Comparison of ENCODE assay signal across 28 cellular contexts in genomic region chr6:132684998-132685397, GRCh38. TPM values are rescaled to one million over a fixed set of nuclear protein-coding genes. Genes with fewer than 3 reads are reported as not detected.
DNase-seq lines count a peak whose midpoint lies in the region; ATAC-seq, FAIRE-seq and TF ChIP-seq lines count a peak whose summit lies in the region.
"Had no signal": no experiment of that assay in that cellular context is flagged by ENCODE, and none has a peak within 500 bp of the region (broad histone marks: within the 10 kb centered on the region; RNA-seq: fewer than 3 reads in every experiment).

No MANE protein-coding gene starts in this region.

- H3K4me3 Mint-ChIP-seq in astrocyte (ENCODE audit: unreplicated experiment) = no peak overlapping the region
- H3K4me3 Mint-ChIP-seq: CD14-positive monocyte had no signal

- H3K9me3 ChIP-seq in astrocyte (ENCODE audit: insufficient read depth, low read depth, low read length) = no peaks in the 10 kb centered on the region
- no peaks in the 10 kb centered on the region for H3K9me3 ChIP-seq in upper lobe of right lung
- H3K9me3 ChIP-seq: BE2C had no signal

- H3K27me3 ChIP-seq in astrocyte (ENCODE audit: insufficient read depth, low read length) = peaks cover 3% of the 10 kb centered on the region
- no peaks in the 10 kb centered on the region for H3K27me3 ChIP-seq in upper lobe of right lung

- H3K36me3 Mint-ChIP-seq in astrocyte (ENCODE audit: low read depth, unreplicated experiment) = no peaks in the 10 kb centered on the region

- H3K27ac Mint-ChIP-seq in astrocyte (ENCODE audit: unreplicated experiment) = peak overlapping the region; percentile 22

- TF ChIP-seq CTCF in astrocyte (IDR thresholded peaks at IDR 0.05; ENCODE audit: insufficient read depth, low read depth, low read length) (no peak), upper lobe of right lung (IDR thresholded peaks at IDR 0.05) (no peak)

- H3K4me2 ChIP-seq in astrocyte (ENCODE audit: low read length) = no peak overlapping the region

- H4K20me1 ChIP-seq in astrocyte (ENCODE audit: insufficient read depth, low read length) = no peaks in the 10 kb centered on the region

- DNase-seq in NOMO-1 treated with DMSO at 0.1 percent for 48 hours (lab: John Stamatoyannopoulos, UW; ENCODE audit: unreplicated experiment) (peak; percentile 42), NOMO-1 treated with dmso at 0.1 percent for 144 hours (lab: John Stamatoyannopoulos, UW; ENCODE audit: unreplicated experiment) (no peak), astrocyte (ENCODE audit: low read depth) (no peak), kidney tubule cell (ENCODE audit: low spot score) (peak; percentile 13), upper lobe of right lung (no peak), activated gamma-delta T cell (lab: John Stamatoyannopoulos, UW) (no peak), hippocampal formation (lab: John Stamatoyannopoulos, UW) (no peak)
- DNase-seq: ACHN; BE2C; KG1; MM.1S; NCI-H187; NCI-H2081 treated with DMSO at 0.1 percent for 48 hours; NCI-H2171; NCI-H345; NCI-H510A treated with DMSO at 0.1 percent for 48 hours; NCI-H82; NK-92 treated with Interleukin-12 subunit alpha and Interleukin-12 subunit beta, amount 100 ng/mL, for 24 hours; RPMI8226; SHP77 had no signal

- H3K9me3 Mint-ChIP-seq in astrocyte (ENCODE audit: unreplicated experiment) = no peaks in the 10 kb centered on the region

- intact Hi-C loops in upper lobe of right lung (cut with DNase I) = no loop called here

- FAIRE-seq in astrocyte (lab: Jason Lieb, UNC) = no peak
- FAIRE-seq: D721Med, H1 had no signal

- ATAC-seq in upper lobe of right lung (peak; percentile 38), GM21515 (IDR thresholded peaks at IDR 0.05; ENCODE audit: unreplicated experiment) (no peak)

- no peaks in the 10 kb centered on the region for H3K79me2 ChIP-seq in astrocyte (ENCODE audit: insufficient read depth, low read length)

- peaks cover 23% of the 10 kb centered on the region for H3K4me1 Mint-ChIP-seq in astrocyte (ENCODE audit: low read depth, unreplicated experiment)

- H2AFZ ChIP-seq in astrocyte (ENCODE audit: low read depth, low read length) = no peak overlapping the region

- H3K36me3 ChIP-seq in astrocyte (ENCODE audit: insufficient read depth, low read length) = no peaks in the 10 kb centered on the region
- H3K36me3 ChIP-seq in upper lobe of right lung = no peaks in the 10 kb centered on the region
- H3K36me3 ChIP-seq: BE2C had no signal

- H3K27me3 Mint-ChIP-seq in astrocyte (ENCODE audit: low read depth, unreplicated experiment) = no peaks in the 10 kb centered on the region

- no peak overlapping the region for H3K9ac ChIP-seq in astrocyte (ENCODE audit: low read length)

- no peaks in the 10 kb centered on the region for H3K4me1 ChIP-seq in astrocyte (ENCODE audit: insufficient read depth, low read length)
- no peaks in the 10 kb centered on the region for H3K4me1 ChIP-seq in upper lobe of right lung
- H3K4me1 ChIP-seq: BE2C had no signal

- H3K27ac ChIP-seq in astrocyte (ENCODE audit: low read depth, low read length) (no peak overlapping the region), upper lobe of right lung (no peak overlapping the region)
- H3K27ac ChIP-seq: 22Rv1 had no signal

- H3K4me3 ChIP-seq in astrocyte (ENCODE audit: insufficient read depth, low read depth, low read length) (no peak overlapping the region), upper lobe of right lung (no peak overlapping the region)

RNA-seq across cellular contexts. Expression of gene TAAR1, which starts 26.0 kb away (rescaled TPM):
- total RNA-seq in astrocyte (not detected in 2 replicates), upper lobe of right lung (not detected)
- total RNA-seq: G401, H1, IMR-90, SK-MEL-5 had no signal

RNA-seq across cellular contexts. Expression of gene VNN1, which starts 28.9 kb away (rescaled TPM):
- total RNA-seq in astrocyte (0.07 TPM in 1 of 2 replicates, not detected in the other), upper lobe of right lung (10.1 TPM)
- total RNA-seq: G401, H1, IMR-90, SK-MEL-5 had no signal

Comparison
In these comparisons a context has a peak if more than half of its experiments do, and no peak if none do; other contexts are left out.
1. DNase-seq: peak in NOMO-1 treated with DMSO at 0.1 percent for 48 hours (single experiment) and kidney tubule cell (single experiment); none in NOMO-1 treated with dmso at 0.1 percent for 144 hours (single experiment), astrocyte (single experiment), upper lobe of right lung (single experiment), activated gamma-delta T cell (single experiment) and hippocampal formation (0 of 2).
2. RNA of gene VNN1, which starts 28.9 kb away (total RNA-seq): 10.1 TPM in upper lobe of right lung (single experiment); 0.07 TPM in astrocyte; every median in the first group is over 10 times any median in the second.